In the genomic region with DNA sequence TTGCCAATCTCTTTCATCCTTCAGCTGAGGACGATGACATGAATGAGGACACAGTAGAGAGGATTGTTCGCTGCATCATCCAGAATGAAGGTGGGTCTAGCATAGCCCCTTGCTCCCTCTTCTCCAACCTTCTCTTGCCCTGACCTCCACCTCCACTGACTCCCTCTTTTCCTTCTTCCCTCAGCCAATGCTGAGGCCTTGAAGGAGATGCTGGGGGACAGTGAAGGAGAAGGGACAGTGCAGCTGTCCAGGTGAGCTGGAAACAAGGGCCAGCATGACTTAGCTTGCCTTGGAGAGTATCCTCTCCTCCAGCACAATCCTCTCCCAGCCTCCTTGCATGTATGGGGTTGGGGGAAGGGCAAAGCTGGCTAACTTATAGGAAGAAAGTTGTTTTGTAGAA, we compare ENCODE assay signal across 8 cellular contexts. TPM values are rescaled to one million over a fixed set of nuclear protein-coding genes. Genes with fewer than 3 reads are reported as not detected.
DNase-seq lines count a peak whose midpoint lies in the region; ATAC-seq, FAIRE-seq and TF ChIP-seq lines count a peak whose summit lies in the region.

No MANE protein-coding gene starts in this region.

- H3K4me2 ChIP-seq in mammary epithelial cell (ENCODE audit: insufficient read depth, low read depth, low read length), result no peak overlapping the region

- CTCF ChIA-PET in MCF 10A (lab: Yijun Ruan, JAX) (interaction anchor here (0.6 to 2.9 kb wide), 4 partner anchors 8 to 354 kb away, joined by 3 to 18 read pairs (median 4); partner anchors contain the start of gene RNF14), mammary epithelial cell (lab: Charles Lee; ENCODE audit: low non-redundant PET) (no interaction called here), activated B cell treated with CpG ODN at 0.5 μM for 24 hours (lab: Charles Lee) (interaction anchor here (1.1 to 9.1 kb wide), 5 partner anchors 13 to 75 kb away, joined by 4 to 87 read pairs (median 8); partner anchors contain the start of genes DIAPH1 and FCHSD1)

- no peak overlapping the region for H2AFZ ChIP-seq in mammary epithelial cell (ENCODE audit: low read depth, low read length)

- H3K27me3 Mint-ChIP-seq in MCF 10A (ENCODE audit: insufficient read depth, unreplicated experiment), result no peaks in the 10 kb centered on the region
- no peaks in the 10 kb centered on the region for H3K27me3 Mint-ChIP-seq in activated B cell treated with CpG ODN at 0.5 μM for 24 hours
- peaks cover 5% of the 10 kb centered on the region for H3K27me3 Mint-ChIP-seq in glutamatergic neuron (ENCODE audit: unreplicated experiment)

- H3K9me3 Mint-ChIP-seq in MCF 10A (ENCODE audit: unreplicated experiment) (no peaks in the 10 kb centered on the region), activated B cell treated with CpG ODN at 0.5 μM for 24 hours (no peaks in the 10 kb centered on the region), glutamatergic neuron (ENCODE audit: unreplicated experiment) (no peaks in the 10 kb centered on the region)

- H3K36me3 ChIP-seq in mammary epithelial cell (ENCODE audit: insufficient read depth, low read length), result no peaks in the 10 kb centered on the region

- dilution Hi-C loops in mammary epithelial cell (cut with HindIII; ENCODE audit: low sequenced_read_pairs), result no loop called here

- BruUV-seq in MCF 10A (replicated peaks; lab: Mats Ljungman, UMichigan) (TSS peak; percentile 13), mammary epithelial cell (replicated peaks; lab: Mats Ljungman, UMichigan) (no TSS peak)

- H3K4me1 Mint-ChIP-seq in MCF 10A (ENCODE audit: insufficient read depth, unreplicated experiment) (peaks cover 50% of the 10 kb centered on the region), activated B cell treated with CpG ODN at 0.5 μM for 24 hours (peaks cover 32% of the 10 kb centered on the region), glutamatergic neuron (ENCODE audit: low read depth, unreplicated experiment) (peaks cover 11% of the 10 kb centered on the region)

- in situ Hi-C loops in mammary epithelial cell (cut with MboI; ENCODE audit: low sequenced_read_pairs in 2 of 2), result loop anchor here in 1 of 2 donors (10.0 kb wide), 1 partner anchor 54 kb away; no protein-coding TSS in a partner anchor

- no peak for TF ChIP-seq CTCF in MCF 10A (IDR thresholded peaks at IDR 0.05; ENCODE audit: unreplicated experiment)
- no peak for TF ChIP-seq CTCF in mammary epithelial cell (conservative IDR thresholded peaks at IDR 0.05 in 1 of 2, IDR thresholded peaks at IDR 0.05 in 1 of 2; ENCODE audit: extremely low read depth in 1 of 2, insufficient read depth in 1 of 2, low read depth in 1 of 2, low read length in 2 of 2)
- TF ChIP-seq CTCF in activated B cell treated with CpG ODN at 0.5 μM for 24 hours (IDR thresholded peaks at IDR 0.05), result no peak
- no peak for TF ChIP-seq CTCF in glutamatergic neuron (IDR thresholded peaks at IDR 0.05; ENCODE audit: partially characterized antibody, unreplicated experiment)
- TF ChIP-seq CTCF in D721Med (IDR thresholded peaks at IDR 0.05; ENCODE audit: insufficient read depth, missing control alignments), result no peak

- FAIRE-seq in D721Med (lab: Jason Lieb, UNC), result no peak

- no peak overlapping the region for H3K27ac Mint-ChIP-seq in MCF 10A (ENCODE audit: low read depth, unreplicated experiment)
- H3K27ac Mint-ChIP-seq in activated B cell treated with CpG ODN at 0.5 μM for 24 hours, result peak overlapping the region; percentile 73
- H3K27ac Mint-ChIP-seq in glutamatergic neuron (ENCODE audit: unreplicated experiment), result no peak overlapping the region

- POLR2A ChIA-PET in MCF 10A (lab: Yijun Ruan, JAX), result interaction anchor here (1.3 to 13.3 kb wide), 5 partner anchors 9 to 46 kb away, joined by 3 to 349 read pairs (median 55); partner anchors contain the start of genes DIAPH1 and FCHSD1
- POLR2A ChIA-PET in activated B cell treated with CpG ODN at 0.5 μM for 24 hours (lab: Charles Lee), result interaction anchor here (0.9 to 5.5 kb wide), 2 partner anchors 21 to 33 kb away, joined by 3 to 95 read pairs; partner anchors contain the start of gene DIAPH1

- H3K4me3 ChIP-seq in mammary epithelial cell (replicated peaks in 1 of 3; ENCODE audit: insufficient read depth in 1 of 3, low read depth in 2 of 3, low read length in 3 of 3), result no peak overlapping the region

- intact Hi-C loops in MCF 10A (cut with micrococcal nuclease), result no loop called here
- intact Hi-C loops in mammary epithelial cell (cut with micrococcal nuclease), result no loop called here
- intact Hi-C loops in activated B cell treated with CpG ODN at 0.5 μM for 24 hours (cut with micrococcal nuclease), result loop anchor here (1.0 to 5.0 kb wide), 4 partner anchors 13 to 1236 kb away; partner anchors contain the start of genes ANKHD1, FCHSD1 and NDFIP1

- no peak overlapping the region for H3K27ac ChIP-seq in mammary epithelial cell (ENCODE audit: insufficient read depth, low read depth, low read length)

- 100% methylated on average over 2 of the region's 2 CpGs for WGBS in mammary epithelial cell (ENCODE audit: low coverage, missing lambda C conversion rate)

- H3K4me3 Mint-ChIP-seq in MCF 10A (ENCODE audit: unreplicated experiment), result peak overlapping the region; percentile 92
- peak overlapping the region; percentile 89 for H3K4me3 Mint-ChIP-seq in activated B cell treated with CpG ODN at 0.5 μM for 24 hours
- H3K4me3 Mint-ChIP-seq in glutamatergic neuron (ENCODE audit: unreplicated experiment), result peak overlapping the region; percentile 79

- H3K27me3 ChIP-seq in mammary epithelial cell (ENCODE audit: insufficient read depth, low read length), result no peaks in the 10 kb centered on the region

- no peak for ATAC-seq in activated B cell treated with CpG ODN at 0.5 μM for 24 hours (ENCODE audit: low read depth)

- DNase-seq in MCF 10A (ENCODE audit: unreplicated experiment), result no peak
- DNase-seq in mammary epithelial cell, result no peak
- no peak for DNase-seq in activated B cell treated with CpG ODN at 0.5 μM for 24 hours
- DNase-seq in glutamatergic neuron, result no peak
- no peak for DNase-seq in middle frontal gyrus (ENCODE audit: extremely low spot score, low spot score)
- DNase-seq in D721Med (ENCODE audit: insufficient read length, low spot score), result no peak
- no peak for DNase-seq in NCI-H2107 treated with DMSO at 0.1 percent for 48 hours (lab: John Stamatoyannopoulos, UW; ENCODE audit: unreplicated experiment)
- no peak for DNase-seq in HK-2 (ENCODE audit: unreplicated experiment)

- H3K9me3 ChIP-seq in mammary epithelial cell (replicated peaks; ENCODE audit: insufficient read depth, low read length), result no peaks in the 10 kb centered on the region

- no peak overlapping the region for H3K9ac ChIP-seq in mammary epithelial cell (ENCODE audit: insufficient read depth, low read length)

- peaks cover 40% of the 10 kb centered on the region for H3K4me1 ChIP-seq in mammary epithelial cell (ENCODE audit: insufficient read depth, low read length)

- peaks cover 17% of the 10 kb centered on the region for H3K36me3 Mint-ChIP-seq in MCF 10A (ENCODE audit: insufficient read depth, unreplicated experiment)
- peaks cover 35% of the 10 kb centered on the region for H3K36me3 Mint-ChIP-seq in activated B cell treated with CpG ODN at 0.5 μM for 24 hours (ENCODE audit: low read depth)
- H3K36me3 Mint-ChIP-seq in glutamatergic neuron (ENCODE audit: unreplicated experiment), result no peaks in the 10 kb centered on the region

- H4K20me1 ChIP-seq in mammary epithelial cell (ENCODE audit: insufficient read depth, low read length), result no peaks in the 10 kb centered on the region

- H3K79me2 ChIP-seq in mammary epithelial cell (ENCODE audit: insufficient read depth, low read length), result peaks cover 38% of the 10 kb centered on the region

RNA-seq across cellular contexts. Expression of gene RELL2, which starts 2.0 kb away (rescaled TPM):
- total RNA-seq in MCF 10A (2022) (12.5 and 13.3 TPM in 2 replicates), mammary epithelial cell (10 to 100 TPM in 1 of 2 donors, 1 to 10 TPM in 1; 5.7 to 12.1 TPM), activated B cell treated with CpG ODN at 0.5 μM for 24 hours (16.8 and 18.9 TPM in 2 replicates), glutamatergic neuron (ENCODE audit: unreplicated experiment) (12.6 TPM)
- 11.0 TPM for polyA plus RNA-seq in mammary epithelial cell
- polyA minus RNA-seq in mammary epithelial cell, result 14.6 TPM

RNA-seq across cellular contexts. Expression of gene HDAC3, which starts 2.1 kb away (rescaled TPM):
- 83.5 and 85.6 TPM in 2 replicates for total RNA-seq in MCF 10A (2022)
- 10 to 100 TPM; 57.7 to 61.5 TPM for total RNA-seq in mammary epithelial cell
- polyA plus RNA-seq in mammary epithelial cell, result 84.5 TPM
- polyA minus RNA-seq in mammary epithelial cell, result 163 TPM
- total RNA-seq in activated B cell treated with CpG ODN at 0.5 μM for 24 hours, result 101 and 102 TPM in 2 replicates
- total RNA-seq in glutamatergic neuron (ENCODE audit: unreplicated experiment), result 81.8 TPM

RNA-seq across cellular contexts. Expression of gene FCHSD1, which starts 12.4 kb away (rescaled TPM):
- total RNA-seq in MCF 10A (2022) (21.2 and 22.1 TPM in 2 replicates), mammary epithelial cell (10 to 100 TPM; 23.7 to 32.0 TPM), activated B cell treated with CpG ODN at 0.5 μM for 24 hours (63.2 and 79.5 TPM in 2 replicates), glutamatergic neuron (ENCODE audit: unreplicated experiment) (25.8 TPM)
- polyA plus RNA-seq in mammary epithelial cell, result 12.3 TPM
- polyA minus RNA-seq in mammary epithelial cell, result 17.2 TPM

RNA-seq across cellular contexts. Expression of gene DIAPH1, which starts 20.0 kb away (rescaled TPM):
- total RNA-seq in MCF 10A (2022) (203 and 228 TPM in 2 replicates), mammary epithelial cell (100 to 1,000 TPM in 1 of 2 donors, 10 to 100 TPM in 1; 52.0 to 178 TPM), activated B cell treated with CpG ODN at 0.5 μM for 24 hours (136 and 138 TPM in 2 replicates), glutamatergic neuron (ENCODE audit: unreplicated experiment) (51.6 TPM)
- polyA plus RNA-seq in mammary epithelial cell, result 128 TPM
- 507 TPM for polyA minus RNA-seq in mammary epithelial cell

RNA-seq across cellular contexts. Expression of gene ARAP3, which starts 43.3 kb away (rescaled TPM):
- total RNA-seq in MCF 10A (2022), result 19.8 and 22.8 TPM in 2 replicates
- total RNA-seq in mammary epithelial cell, result 10 to 100 TPM in 1 of 2 donors, 1 to 10 TPM in 1; 6.0 to 10.0 TPM
- polyA plus RNA-seq in mammary epithelial cell, result 6.0 TPM
- 18.6 TPM for polyA minus RNA-seq in mammary epithelial cell
- 0.44 and 0.49 TPM in 2 replicates for total RNA-seq in activated B cell treated with CpG ODN at 0.5 μM for 24 hours
- total RNA-seq in glutamatergic neuron (ENCODE audit: unreplicated experiment), result 8.6 TPM
